1 cellular context compared by ENCODE assay signal in genomic region chr5:132044207-132044606, GRCh38.
TF ChIP-seq lines count a peak whose summit lies in the region.

No MANE protein-coding gene starts in this region.

TF ChIP-seq in SK-N-SH treated with all-trans-retinoic acid at 6 μM for 48 hours, 23 proteins besides CTCF, POLR2A, EP300 and RAD21 (continued from another document):
- TF ChIP-seq, protein P1, sequence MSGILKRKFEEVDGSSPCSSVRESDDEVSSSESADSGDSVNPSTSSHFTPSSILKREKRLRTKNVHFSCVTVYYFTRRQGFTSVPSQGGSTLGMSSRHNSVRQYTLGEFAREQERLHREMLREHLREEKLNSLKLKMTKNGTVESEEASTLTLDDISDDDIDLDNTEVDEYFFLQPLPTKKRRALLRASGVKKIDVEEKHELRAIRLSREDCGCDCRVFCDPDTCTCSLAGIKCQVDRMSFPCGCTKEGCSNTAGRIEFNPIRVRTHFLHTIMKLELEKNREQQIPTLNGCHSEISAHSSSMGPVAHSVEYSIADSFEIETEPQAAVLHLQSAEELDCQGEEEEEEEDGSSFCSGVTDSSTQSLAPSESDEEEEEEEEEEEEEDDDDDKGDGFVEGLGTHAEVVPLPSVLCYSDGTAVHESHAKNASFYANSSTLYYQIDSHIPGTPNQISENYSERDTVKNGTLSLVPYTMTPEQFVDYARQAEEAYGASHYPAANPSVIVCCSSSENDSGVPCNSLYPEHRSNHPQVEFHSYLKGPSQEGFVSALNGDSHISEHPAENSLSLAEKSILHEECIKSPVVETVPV (CRISPR knock-in tag; IDR thresholded peaks at IDR 0.05) = no peak
- TF ChIP-seq ZFP30 (CRISPR knock-in tag; IDR thresholded peaks at IDR 0.05) (no peak), CREB5 (CRISPR knock-in tag; IDR thresholded peaks at IDR 0.05; ENCODE audit: low read depth) (no peak), ARNTL (CRISPR knock-in tag; IDR thresholded peaks at IDR 0.05; ENCODE audit: borderline replicate concordance, low read depth) (no peak)
